In genomic region chr20:14989891-14990290, GRCh38 we compare ENCODE assay signal across 27 cellular contexts.
"Had no signal": no experiment of that assay in that cellular context is flagged by ENCODE, and none has a peak within 500 bp of the region (broad histone marks: within the 10 kb centered on the region; RNA-seq: fewer than 3 reads in every experiment).

No MANE protein-coding gene starts in this region.

- FAIRE-seq: colon had no signal

- DNase-seq: activated CD4-positive, alpha-beta memory T cell treated with anti-CD3 and anti-CD28 coated beads for 36 hours; activated CD4-positive, alpha-beta T cell treated with anti-CD3 and anti-CD28 coated beads for 36 hours; activated CD4-positive, alpha-beta T cell treated with anti-CD3 and anti-CD28 coated beads, Interleukin-2, amount 10 ng/mL, durations not matched to agents 24 days and 14 days; activated CD4-positive, CD25-positive, alpha-beta regulatory T cell; activated CD4-positive, CD25-positive, alpha-beta regulatory T cell treated with anti-CD3 and anti-CD28 coated beads, Interleukin-2, amount 50 U/mL, for 72 hours; activated CD8-positive, alpha-beta memory T cell treated with anti-CD3 and anti-CD28 coated beads, Interleukin-2, amount 10 ng/mL, durations not matched to agents 7 days and 5 days; activated CD8-positive, alpha-beta memory T cell treated with anti-CD3 and anti-CD28 coated beads, Interleukin-2, amount 50 U/mL, for 4 hours; activated CD8-positive, alpha-beta T cell treated with anti-CD3 and anti-CD28 coated beads, Interleukin-2, amount 10 ng/mL, durations not matched to agents 7 days and 5 days; activated effector memory CD4-positive, alpha-beta T cell treated with anti-CD3 and anti-CD28 coated beads, Interleukin-2, amount 50 U/mL, for 16 hours; activated naive CD4-positive, alpha-beta T cell treated with anti-CD3 and anti-CD28 coated beads for 36 hours; activated naive CD8-positive, alpha-beta T cell treated with anti-CD3 and anti-CD28 coated beads for 36 hours; activated naive CD8-positive, alpha-beta T cell treated with anti-CD3 and anti-CD28 coated beads, Interleukin-2, amount 50 U/mL, for 24 hours; activated T-cell treated with anti-CD3 and anti-CD28 coated beads, Interleukin-2, amount 50 U/mL, for 1 hour; activated T-cell treated with anti-CD3 and anti-CD28 coated beads, Interleukin-2, amount 50 U/mL, for 48 hours; adrenal gland; amygdala; aorta; body of pancreas; caudate nucleus; cortex of kidney; dermis blood vessel endothelial cell; effector CD8-positive, alpha-beta T cell; foreskin melanocyte; T-helper 2 cell had no signal

- H3K4me1 ChIP-seq: gastroesophageal sphincter had no signal

- H3K36me3 ChIP-seq: adrenal gland, gastroesophageal sphincter had no signal

- H3K27me3 ChIP-seq: adrenal gland, body of pancreas, gastroesophageal sphincter had no signal

- H3K9me3 ChIP-seq: adrenal gland, body of pancreas, gastroesophageal sphincter had no signal

- H3K4me3 ChIP-seq: adrenal gland, body of pancreas, gastroesophageal sphincter had no signal

- ATAC-seq: activated CD4-positive, alpha-beta T cell treated with anti-CD3 and anti-CD28 coated beads for 36 hours; activated CD8-positive, alpha-beta memory T cell treated with anti-CD3 and anti-CD28 coated beads, Interleukin-2, amount 10 ng/mL, durations not matched to agents 7 days and 5 days; activated CD8-positive, alpha-beta T cell treated with anti-CD3 and anti-CD28 coated beads, Interleukin-2, amount 10 ng/mL, durations not matched to agents 7 days and 5 days; activated naive CD8-positive, alpha-beta T cell treated with anti-CD3 and anti-CD28 coated beads, Interleukin-2, amount 50 U/mL, for 24 hours; body of pancreas; esophagus mucosa; gastroesophageal sphincter had no signal

- H3K27ac ChIP-seq: adrenal gland, body of pancreas, gastroesophageal sphincter had no signal
